Comparison of ENCODE assay signal across 10 cellular contexts in the genomic region with DNA sequence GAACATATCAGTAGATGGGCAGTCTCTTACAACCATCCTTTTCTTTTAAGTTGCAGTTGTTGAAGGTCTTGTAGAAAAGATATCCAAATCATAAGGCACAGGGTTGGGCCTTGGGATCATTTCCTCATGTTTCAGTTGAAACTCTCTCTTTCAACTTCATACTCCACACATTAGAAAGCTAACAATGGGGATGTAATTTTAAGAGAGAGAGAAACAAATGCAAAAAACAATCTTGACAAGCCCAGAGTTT.
DNase-seq lines count a peak whose midpoint lies in the region; ATAC-seq and TF ChIP-seq lines count a peak whose summit lies in the region.
"Had no signal": no experiment of that assay in that cellular context is flagged by ENCODE, and none has a peak within 500 bp of the region (broad histone marks: within the 10 kb centered on the region; RNA-seq: fewer than 3 reads in every experiment).

No MANE protein-coding gene starts in this region.

- no peak for TF ChIP-seq CTCF in BE2C (IDR thresholded peaks at IDR 0.05; ENCODE audit: low read depth, low read length)
- no peak for TF ChIP-seq CTCF in breast epithelium (IDR thresholded peaks at IDR 0.05)
- TF ChIP-seq CTCF in nephron progenitor cell (IDR thresholded peaks at IDR 0.05), result no peak

- H3K27ac ChIP-seq in breast epithelium, result no peak overlapping the region

- H3K9me3 ChIP-seq in BE2C (no peaks in the 10 kb centered on the region), breast epithelium (no peaks in the 10 kb centered on the region)

- H3K4me1 Mint-ChIP-seq in IgD-negative memory B cell, result peaks cover 0 to 4% (median 0%) of the 10 kb centered on the region in 3 donors
- H3K4me1 Mint-ChIP-seq in nephron progenitor cell, result peaks cover 29% of the 10 kb centered on the region
- H3K4me1 Mint-ChIP-seq in immature natural killer cell, result peaks cover 0 to 7% of the 10 kb centered on the region in 2 donors

- H3K27me3 ChIP-seq in BE2C (no peaks in the 10 kb centered on the region), breast epithelium (no peaks in the 10 kb centered on the region)

- no peak overlapping the region for H3K27ac Mint-ChIP-seq in IgD-negative memory B cell
- peak overlapping the region; percentile 100 for H3K27ac Mint-ChIP-seq in nephron progenitor cell
- H3K27ac Mint-ChIP-seq in immature natural killer cell, result no peak overlapping the region
- H3K27ac Mint-ChIP-seq: stimulated activated naive CD8-positive, alpha-beta T cell treated with anti-CD3 and anti-CD28 coated beads, Interleukin-15, Interleukin-2, amounts not matched to agents 100 ng/mL and 50 ng/mL, for 24 hours had no signal

- TF ChIP-seq POLR2A in breast epithelium (IDR thresholded peaks at IDR 0.05), result no peak

- no peak for DNase-seq in BE2C
- no peak for DNase-seq in breast epithelium (ENCODE audit: low spot score in 2 of 2)
- DNase-seq in nephron progenitor cell, result no peak
- DNase-seq in NCI-H2029 treated with DMSO at 0.1 percent for 48 hours (lab: John Stamatoyannopoulos, UW), result no peak
- no peak for DNase-seq in immature natural killer cell
- DNase-seq in RPMI8226, result no peak
- DNase-seq: activated T-cell treated with anti-CD3 and anti-CD28 coated beads, Interleukin-2, amount 50 U/mL, for 1 hour had no signal

- peaks cover 3% of the 10 kb centered on the region for H3K36me3 Mint-ChIP-seq in IgD-negative memory B cell
- no peaks in the 10 kb centered on the region for H3K36me3 Mint-ChIP-seq in nephron progenitor cell (ENCODE audit: low read depth)
- H3K36me3 Mint-ChIP-seq in immature natural killer cell, result peaks cover 0 to 5% (median 3%) of the 10 kb centered on the region in 3 donors

- H3K27me3 Mint-ChIP-seq in IgD-negative memory B cell (peaks cover 2% of the 10 kb centered on the region), nephron progenitor cell (ENCODE audit: low read depth, poor library complexity) (peaks cover 6% of the 10 kb centered on the region), immature natural killer cell (ENCODE audit: low read depth in 3 of 3) (peaks cover 0 to 2% (median 0%) of the 10 kb centered on the region in 3 donors)

- no peaks in the 10 kb centered on the region; the same call in 1 of the 2 replicates for H3K4me1 ChIP-seq in BE2C
- H3K4me1 ChIP-seq in breast epithelium, result no peaks in the 10 kb centered on the region

- intact Hi-C loops in breast epithelium (cut with DNase I; ENCODE audit: low total_unique reads), result no loop called here

- peaks cover 0 to 2% (median 0%) of the 10 kb centered on the region in 3 donors for H3K9me3 Mint-ChIP-seq in IgD-negative memory B cell
- H3K9me3 Mint-ChIP-seq in nephron progenitor cell, result peaks cover 8% of the 10 kb centered on the region
- peaks cover 3 to 23% (median 10%) of the 10 kb centered on the region in 6 donors for H3K9me3 Mint-ChIP-seq in immature natural killer cell
- H3K9me3 Mint-ChIP-seq: stimulated activated naive CD8-positive, alpha-beta T cell treated with anti-CD3 and anti-CD28 coated beads, Interleukin-15, Interleukin-2, amounts not matched to agents 100 ng/mL and 50 ng/mL, for 24 hours had no signal

- ATAC-seq in HG02678 (IDR thresholded peaks at IDR 0.05; ENCODE audit: unreplicated experiment), result no peak

- H3K4me3 Mint-ChIP-seq in IgD-negative memory B cell (peak overlapping the region in 3 of 4 donors; percentile 68 to 88 (median 77)), nephron progenitor cell (no peak overlapping the region), immature natural killer cell (peak overlapping the region in 1 of 5 donors; percentile 22)
- H3K4me3 Mint-ChIP-seq: stimulated activated naive CD8-positive, alpha-beta T cell treated with anti-CD3 and anti-CD28 coated beads, Interleukin-15, Interleukin-2, amounts not matched to agents 100 ng/mL and 50 ng/mL, for 24 hours had no signal

- peak overlapping the region; percentile 71 for H3K4me3 ChIP-seq in BE2C (ENCODE audit: low read depth, low read length)
- H3K4me3 ChIP-seq in breast epithelium, result peak overlapping the region; percentile 78 to 79 (median 79)

- H3K36me3 ChIP-seq in BE2C (no peaks in the 10 kb centered on the region), breast epithelium (no peaks in the 10 kb centered on the region)
